ENCODE assay signal across 14 cellular contexts in the genomic region with DNA sequence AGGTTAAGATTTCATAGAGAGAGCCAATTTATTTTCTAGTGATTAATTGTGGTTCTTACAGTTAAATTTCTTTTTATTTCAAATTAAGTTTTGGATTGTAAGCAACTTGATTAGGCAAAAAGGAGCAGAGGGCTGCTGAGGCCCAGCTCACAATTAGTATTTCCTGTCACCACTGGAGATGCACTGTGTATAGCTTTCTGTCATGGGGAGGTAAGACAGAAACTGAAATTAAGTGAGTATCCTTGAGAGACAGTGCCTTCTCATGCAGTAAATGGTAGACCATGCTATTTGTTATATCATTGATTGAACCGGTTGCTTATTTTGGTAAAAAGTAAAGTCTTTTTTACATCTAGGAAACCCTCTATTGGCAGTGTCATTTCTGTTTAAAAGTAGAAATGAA.
DNase-seq lines count a peak whose midpoint lies in the region; ATAC-seq, FAIRE-seq and TF ChIP-seq lines count a peak whose summit lies in the region.
"Had no signal": no experiment of that assay in that cellular context is flagged by ENCODE, and none has a peak within 500 bp of the region (broad histone marks: within the 10 kb centered on the region; RNA-seq: fewer than 3 reads in every experiment).

No MANE protein-coding gene starts in this region.

- CTCF ChIA-PET in GM10248 (lab: Yijun Ruan, JAX): no interaction called here
- CTCF ChIA-PET in activated CD8-positive, alpha-beta memory T cell treated with anti-CD3 and anti-CD28 coated beads, Interleukin-2, amount 10 ng/mL, durations not matched to agents 7 days and 5 days (lab: Charles Lee): interaction anchor here (0.7 kb wide), 1 partner anchor 90 kb away, joined by 3 read pairs; no protein-coding TSS in a partner anchor

- FAIRE-seq in small intestine (lab: Jason Lieb, UNC) (no peak), urothelium cell line (lab: Jason Lieb, UNC) (no peak)
- FAIRE-seq: A549, RCC 7860 had no signal

- H3K4me1 ChIP-seq in small intestine (ENCODE audit: control insufficient read depth in 2 of 2, insufficient read depth in 1 of 2, low read depth in 1 of 2, low read length in 1 of 2) (no peaks in the 10 kb centered on the region), upper lobe of left lung (no peaks in the 10 kb centered on the region)
- H3K4me1 ChIP-seq: tibial artery had no signal

- no peak overlapping the region for H3K27ac Mint-ChIP-seq in activated CD8-positive, alpha-beta memory T cell treated with anti-CD3 and anti-CD28 coated beads, Interleukin-2, amount 10 ng/mL, durations not matched to agents 7 days and 5 days
- H3K27ac Mint-ChIP-seq: activated CD4-positive, alpha-beta T cell treated with anti-CD3 and anti-CD28 coated beads, Interleukin-2, amount 10 ng/mL, durations not matched to agents 24 days and 14 days had no signal

- TF ChIP-seq POLR2A in upper lobe of left lung (IDR thresholded peaks at IDR 0.05): no peak

- peak; percentile 85 for ATAC-seq in GM19324 (IDR thresholded peaks at IDR 0.05; ENCODE audit: low FRiP score, unreplicated experiment)
- ATAC-seq in HG02623 (IDR thresholded peaks at IDR 0.05; ENCODE audit: unreplicated experiment): peak; percentile 92
- peak; percentile 74 for ATAC-seq in HG03175 (IDR thresholded peaks at IDR 0.05; ENCODE audit: unreplicated experiment)
- no peak for ATAC-seq in activated CD8-positive, alpha-beta memory T cell treated with anti-CD3 and anti-CD28 coated beads, Interleukin-2, amount 10 ng/mL, durations not matched to agents 7 days and 5 days
- ATAC-seq in upper lobe of left lung (ENCODE audit: low FRiP score in 2 of 2): no peak
- ATAC-seq: A549 had no signal

- no peaks in the 10 kb centered on the region for H3K27me3 Mint-ChIP-seq in activated CD8-positive, alpha-beta memory T cell treated with anti-CD3 and anti-CD28 coated beads, Interleukin-2, amount 10 ng/mL, durations not matched to agents 7 days and 5 days
- H3K27me3 Mint-ChIP-seq: activated CD4-positive, alpha-beta T cell treated with anti-CD3 and anti-CD28 coated beads, Interleukin-2, amount 10 ng/mL, durations not matched to agents 24 days and 14 days had no signal

- no peak for TF ChIP-seq CTCF in GM10248 (IDR thresholded peaks at IDR 0.05; ENCODE audit: control extremely low read depth, extremely low read depth, low read depth, missing control alignments)
- no peak for TF ChIP-seq CTCF in upper lobe of left lung (IDR thresholded peaks at IDR 0.05)

- DNase-seq in GM10248 (ENCODE audit: extremely low spot score): peak; percentile 13
- no peak for DNase-seq in small intestine
- no peak for DNase-seq in activated CD8-positive, alpha-beta memory T cell treated with anti-CD3 and anti-CD28 coated beads, Interleukin-2, amount 10 ng/mL, durations not matched to agents 7 days and 5 days
- DNase-seq in upper lobe of left lung: no peak
- DNase-seq in urothelium cell line (ENCODE audit: low spot score): no peak
- DNase-seq: activated CD4-positive, alpha-beta T cell treated with anti-CD3 and anti-CD28 coated beads, Interleukin-2, amount 10 ng/mL, durations not matched to agents 24 days and 14 days; dorsolateral prefrontal cortex; NCI-H1092; tibial artery had no signal

- H3K27me3 ChIP-seq in small intestine (ENCODE audit: control insufficient read depth in 2 of 2, insufficient read depth in 2 of 2, low read length in 2 of 2): no peaks in the 10 kb centered on the region
- no peaks in the 10 kb centered on the region for H3K27me3 ChIP-seq in upper lobe of left lung
- H3K27me3 ChIP-seq: dorsolateral prefrontal cortex, tibial artery had no signal

- peaks cover 1% of the 10 kb centered on the region for H3K36me3 Mint-ChIP-seq in activated CD8-positive, alpha-beta memory T cell treated with anti-CD3 and anti-CD28 coated beads, Interleukin-2, amount 10 ng/mL, durations not matched to agents 7 days and 5 days

- H3K9me3 ChIP-seq in small intestine (ENCODE audit: control insufficient read depth, low read depth): no peaks in the 10 kb centered on the region
- no peaks in the 10 kb centered on the region for H3K9me3 ChIP-seq in upper lobe of left lung
- H3K9me3 ChIP-seq: A549, tibial artery had no signal

- POLR2A ChIA-PET in GM10248 (lab: Yijun Ruan, JAX): no interaction called here

- WGBS in small intestine, 3 donors: 75 to 98% (median 93%) methylated on average over 1 of the region's 1 CpG
- 97 to 100% methylated on average over 1 of the region's 1 CpG for WGBS in upper lobe of left lung, 2 donors

- H3K36me3 ChIP-seq in small intestine (ENCODE audit: control insufficient read depth in 2 of 2, insufficient read depth in 2 of 2, low read length in 2 of 2) (no peaks in the 10 kb centered on the region), upper lobe of left lung (peaks cover 0 to 4% (median 0%) of the 10 kb centered on the region in 4 donors)

- H3K4me1 Mint-ChIP-seq in activated CD8-positive, alpha-beta memory T cell treated with anti-CD3 and anti-CD28 coated beads, Interleukin-2, amount 10 ng/mL, durations not matched to agents 7 days and 5 days: no peaks in the 10 kb centered on the region
- H3K4me1 Mint-ChIP-seq: activated CD4-positive, alpha-beta T cell treated with anti-CD3 and anti-CD28 coated beads, Interleukin-2, amount 10 ng/mL, durations not matched to agents 24 days and 14 days had no signal

- no peak overlapping the region for H3K4me3 ChIP-seq in small intestine (ENCODE audit: low read depth in 1 of 2, low read length in 2 of 2)
- no peak overlapping the region for H3K4me3 ChIP-seq in upper lobe of left lung
- H3K4me3 ChIP-seq: A549, dorsolateral prefrontal cortex, tibial artery had no signal

- H3K4me3 Mint-ChIP-seq in activated CD8-positive, alpha-beta memory T cell treated with anti-CD3 and anti-CD28 coated beads, Interleukin-2, amount 10 ng/mL, durations not matched to agents 7 days and 5 days: no peak overlapping the region
- H3K4me3 Mint-ChIP-seq: activated CD4-positive, alpha-beta T cell treated with anti-CD3 and anti-CD28 coated beads, Interleukin-2, amount 10 ng/mL, durations not matched to agents 24 days and 14 days had no signal

- peaks cover 4% of the 10 kb centered on the region for H3K9me3 Mint-ChIP-seq in activated CD8-positive, alpha-beta memory T cell treated with anti-CD3 and anti-CD28 coated beads, Interleukin-2, amount 10 ng/mL, durations not matched to agents 7 days and 5 days (ENCODE audit: low read depth)
- H3K9me3 Mint-ChIP-seq: activated CD4-positive, alpha-beta T cell treated with anti-CD3 and anti-CD28 coated beads, Interleukin-2, amount 10 ng/mL, durations not matched to agents 24 days and 14 days had no signal

- no peak for TF ChIP-seq EP300 in upper lobe of left lung (IDR thresholded peaks at IDR 0.05)

- H3K27ac ChIP-seq in small intestine (ENCODE audit: low read depth in 1 of 2, low read length in 1 of 2): no peak overlapping the region
- no peak overlapping the region for H3K27ac ChIP-seq in upper lobe of left lung
- H3K27ac ChIP-seq: A549, tibial artery had no signal

Comparison
In these comparisons a context has a peak if more than half of its experiments do, and no peak if none do; other contexts are left out.
1. ATAC-seq: peak in GM19324 (single experiment), HG02623 (single experiment) and HG03175 (single experiment); none in activated CD8-positive, alpha-beta memory T cell treated with anti-CD3 and anti-CD28 coated beads, Interleukin-2, amount 10 ng/mL, durations not matched to agents 7 days and 5 days (single experiment) and upper lobe of left lung (0 of 2).